Comparison of ENCODE assay signal across 8 cellular contexts in the genomic region with DNA sequence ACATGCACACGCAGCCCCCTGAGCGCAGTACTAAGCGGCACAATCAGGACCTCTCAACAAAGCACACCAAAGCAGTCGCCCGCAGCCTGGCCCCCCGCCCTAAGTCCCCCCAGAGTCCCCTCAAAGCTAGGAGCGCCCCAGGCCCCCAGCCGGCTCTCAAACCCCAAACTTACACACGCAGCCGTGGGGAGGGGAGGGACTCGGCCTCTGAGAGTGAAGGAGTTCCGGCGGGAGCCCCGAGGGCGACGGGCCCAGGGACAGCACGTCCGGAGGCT. TPM values are rescaled to one million over a fixed set of nuclear protein-coding genes. Genes with fewer than 3 reads are reported as not detected.
DNase-seq lines count a peak whose midpoint lies in the region; ATAC-seq and TF ChIP-seq lines count a peak whose summit lies in the region.

No MANE protein-coding gene starts in this region.

- H3K27ac ChIP-seq in A673 (ENCODE audit: low read depth, low read length, poor library complexity, severe bottlenecking), result no peak overlapping the region
- H3K27ac ChIP-seq in HUES6 (ENCODE audit: low read depth, low read length), result no peak overlapping the region
- H3K27ac ChIP-seq in colonic mucosa, result no peak overlapping the region

- ATAC-seq in naive B cell (ENCODE audit: low read depth in 2 of 2), result peak in 1 of 2 donors; percentile 2
- ATAC-seq in GM21381 (IDR thresholded peaks at IDR 0.05; ENCODE audit: unreplicated experiment), result no peak
- no peak for ATAC-seq in GM18870 (IDR thresholded peaks at IDR 0.05; ENCODE audit: unreplicated experiment)
- no peak for ATAC-seq in GM21526 (IDR thresholded peaks at IDR 0.05; ENCODE audit: low FRiP score, unreplicated experiment)

- peaks cover 37 to 61% (median 52%) of the 10 kb centered on the region in 3 donors for H3K4me1 Mint-ChIP-seq in naive B cell

- H3K27me3 ChIP-seq in A673 (replicated peaks; ENCODE audit: insufficient read depth, low read depth, low read length, poor library complexity) (peaks cover 11% of the 10 kb centered on the region), HUES6 (ENCODE audit: control insufficient read depth, insufficient read depth, low read length) (peaks cover 100% of the 10 kb centered on the region), colonic mucosa (peaks cover 99% of the 10 kb centered on the region)

- DNase-seq in A673 (ENCODE audit: low spot score) (no peak), colonic mucosa (no peak), naive B cell (no peak), NCI-H2196 (lab: John Stamatoyannopoulos, UW; ENCODE audit: unreplicated experiment) (no peak)

- CTCF ChIA-PET in A673 (lab: Charles Lee), result no interaction called here

- H3K27me3 Mint-ChIP-seq in naive B cell, result peaks cover 52 to 91% (median 86%) of the 10 kb centered on the region in 3 donors

- no TSS peak for BruUV-seq in A673 (replicated peaks; lab: Mats Ljungman, UMichigan)

- TF ChIP-seq CTCF in A673 (conservative IDR thresholded peaks at IDR 0.05; ENCODE audit: low read depth, low read length) (no peak), colonic mucosa (IDR thresholded peaks at IDR 0.05) (no peak)

- no peaks in the 10 kb centered on the region for H3K9me3 ChIP-seq in A673 (ENCODE audit: low read depth, low read length, poor library complexity, severe bottlenecking)
- no peaks in the 10 kb centered on the region for H3K9me3 ChIP-seq in HUES6 (ENCODE audit: control insufficient read depth, insufficient read depth, low read depth, low read length)
- H3K9me3 ChIP-seq in colonic mucosa, result no peaks in the 10 kb centered on the region

- H3K4me3 ChIP-seq in A673 (ENCODE audit: low read depth, low read length, poor library complexity, severe bottlenecking) (peak overlapping the region; percentile 81), HUES6 (ENCODE audit: low read depth, low read length) (peak overlapping the region; percentile 65), colonic mucosa (peak overlapping the region; percentile 58)

- intact Hi-C loops in A673 (cut with micrococcal nuclease; ENCODE audit: unreplicated experiment), result loop anchor here (5.0 kb wide), 1 partner anchor 315 kb away; no protein-coding TSS in a partner anchor
- intact Hi-C loops in colonic mucosa (cut with DNase I), result no loop called here

- peaks cover 0 to 2% (median 0%) of the 10 kb centered on the region in 7 donors for H3K9me3 Mint-ChIP-seq in naive B cell

- POLR2A ChIA-PET in A673 (lab: Charles Lee; ENCODE audit: low non-redundant PET), result no interaction called here

- peak overlapping the region; percentile 80 to 92 (median 90) for H3K4me3 Mint-ChIP-seq in naive B cell

- H3K36me3 ChIP-seq in A673 (ENCODE audit: insufficient read depth, low read length, poor library complexity, severe bottlenecking) (no peaks in the 10 kb centered on the region), HUES6 (ENCODE audit: control insufficient read depth, insufficient read depth, low read length) (no peaks in the 10 kb centered on the region), colonic mucosa (no peaks in the 10 kb centered on the region)

- H3K36me3 Mint-ChIP-seq in naive B cell, result no peaks in the 10 kb centered on the region

- H3K4me1 ChIP-seq in A673 (ENCODE audit: insufficient read depth, low read length, poor library complexity, severe bottlenecking) (peaks cover 19% of the 10 kb centered on the region), HUES6 (ENCODE audit: control insufficient read depth, insufficient read depth, low read length) (peaks cover 76% of the 10 kb centered on the region), colonic mucosa (peaks cover 41% of the 10 kb centered on the region)

- peak overlapping the region in 3 of 6 donors; percentile 7 to 49 (median 49) for H3K27ac Mint-ChIP-seq in naive B cell

- peak overlapping the region; percentile 54 for H3K9ac ChIP-seq in HUES6 (ENCODE audit: low read length)
- no peak overlapping the region for H3K9ac ChIP-seq in colonic mucosa (ENCODE audit: low read depth in 2 of 2, low read length in 2 of 2)

RNA-seq across cellular contexts. Expression of a gene that starts 5.5 kb away (rescaled TPM):
- total RNA-seq in A673 (2021) (14.2 and 19.4 TPM in 2 replicates), colonic mucosa (1 to 10 TPM; 5.8 to 8.1 TPM)
- polyA plus RNA-seq in naive B cell (ENCODE audit: low read depth in 6 of 6), result under 1 TPM in 3 of 6 donors, not detected in 3; 0.21 to 0.49 (median 0.28) TPM

RNA-seq across cellular contexts. Expression of a gene that starts 20.8 kb away (rescaled TPM):
- not detected in 2 replicates for total RNA-seq in A673 (2021)
- not detected for total RNA-seq in colonic mucosa
- polyA plus RNA-seq in naive B cell (ENCODE audit: low read depth in 6 of 6), result not detected
